Comparison of ENCODE assay signal across 10 cellular contexts in the genomic region with DNA sequence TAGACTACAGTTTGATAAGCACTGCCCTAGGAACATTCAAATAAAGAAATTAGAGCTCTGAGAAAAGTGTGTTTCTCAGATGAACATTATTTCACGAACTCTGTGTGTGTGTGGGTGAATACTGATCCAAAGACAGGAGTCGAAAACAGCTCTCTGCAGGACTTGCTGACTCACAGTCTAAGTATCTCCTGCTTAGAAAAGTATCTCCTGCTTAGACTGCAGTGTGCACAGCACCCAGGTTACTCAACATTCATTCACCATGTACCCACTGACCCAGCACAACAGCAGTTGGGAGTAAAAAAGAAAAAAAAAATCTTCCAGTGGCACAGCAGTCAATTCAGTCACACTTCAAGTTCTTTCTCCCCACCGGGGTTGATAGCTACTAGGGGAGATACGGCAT. TPM values are rescaled to one million over a fixed set of nuclear protein-coding genes. Genes with fewer than 3 reads are reported as not detected.
DNase-seq lines count a peak whose midpoint lies in the region; ATAC-seq and TF ChIP-seq lines count a peak whose summit lies in the region.
"Had no signal": no experiment of that assay in that cellular context is flagged by ENCODE, and none has a peak within 500 bp of the region (broad histone marks: within the 10 kb centered on the region; RNA-seq: fewer than 3 reads in every experiment).

No MANE protein-coding gene starts in this region.

- in situ Hi-C loops in astrocyte of the spinal cord (cut with HindIII; ENCODE audit: low sequenced_read_pairs), result no loop called here

- H3K36me3 ChIP-seq in iPS-15b (ENCODE audit: control insufficient read depth, insufficient read depth, low read length), result no peaks in the 10 kb centered on the region

- H3K9me3 ChIP-seq in iPS-15b (ENCODE audit: control insufficient read depth, insufficient read depth, low read length), result no peaks in the 10 kb centered on the region
- H3K9me3 ChIP-seq: heart left ventricle had no signal

- H3K9ac ChIP-seq in iPS-15b (ENCODE audit: low read depth, low read length), result peak overlapping the region; percentile 8

- H3K9me3 Mint-ChIP-seq in type B pancreatic cell, result no peaks in the 10 kb centered on the region
- H3K9me3 Mint-ChIP-seq: activated CD8-positive, alpha-beta T cell treated with anti-CD3 and anti-CD28 coated beads for 36 hours had no signal

- no peaks in the 10 kb centered on the region for H3K4me1 ChIP-seq in iPS-15b (ENCODE audit: control insufficient read depth, insufficient read depth, low read length)

- no peak for ATAC-seq in GM21825 (IDR thresholded peaks at IDR 0.05; ENCODE audit: unreplicated experiment)
- ATAC-seq: activated CD8-positive, alpha-beta T cell treated with anti-CD3 and anti-CD28 coated beads for 36 hours; heart left ventricle had no signal

- H3K27me3 Mint-ChIP-seq in type B pancreatic cell, result peaks cover 3% of the 10 kb centered on the region

- peaks cover 23% of the 10 kb centered on the region for H3K36me3 Mint-ChIP-seq in type B pancreatic cell

- no peaks in the 10 kb centered on the region for H3K27me3 ChIP-seq in iPS-15b (ENCODE audit: control insufficient read depth, insufficient read depth, low read length)
- H3K27me3 ChIP-seq: heart left ventricle had no signal

- no peak overlapping the region for H3K4me3 ChIP-seq in astrocyte of the spinal cord (ENCODE audit: low read depth, low read length)
- no peak overlapping the region for H3K4me3 ChIP-seq in iPS-15b (ENCODE audit: low read depth, low read length)
- H3K4me3 ChIP-seq: heart left ventricle had no signal

- H3K4me1 Mint-ChIP-seq in type B pancreatic cell (ENCODE audit: unreplicated experiment), result peaks cover 16% of the 10 kb centered on the region

- TF ChIP-seq CTCF in astrocyte of the spinal cord (IDR thresholded peaks at IDR 0.05; ENCODE audit: low read depth, low read length), result no peak
- no peak for TF ChIP-seq CTCF in type B pancreatic cell (conservative IDR thresholded peaks at IDR 0.05)

- H3K4me3 Mint-ChIP-seq in type B pancreatic cell, result no peak overlapping the region
- H3K4me3 Mint-ChIP-seq: activated CD8-positive, alpha-beta T cell treated with anti-CD3 and anti-CD28 coated beads for 36 hours had no signal

- DNase-seq in DMS53 (lab: John Stamatoyannopoulos, UW) (peak; percentile 27), DMS53 treated with DMSO at 0.1 percent for 48 hours (lab: John Stamatoyannopoulos, UW; ENCODE audit: unreplicated experiment) (no peak), astrocyte of the spinal cord (ENCODE audit: low read depth, low spot score) (peak; percentile 90), type B pancreatic cell (ENCODE audit: extremely low spot score, unreplicated experiment) (no peak), NCI-H524 (lab: John Stamatoyannopoulos, UW) (no peak)
- DNase-seq in activated CD4-positive, CD25-positive, alpha-beta regulatory T cell treated with anti-CD3 and anti-CD28 coated beads, Interleukin-2, amount 50 U/mL, for 72 hours, result no peak
- DNase-seq: activated CD8-positive, alpha-beta T cell treated with anti-CD3 and anti-CD28 coated beads for 36 hours; heart left ventricle had no signal

- H3K27ac Mint-ChIP-seq in type B pancreatic cell, result peak overlapping the region; percentile 34
- H3K27ac Mint-ChIP-seq: activated CD8-positive, alpha-beta T cell treated with anti-CD3 and anti-CD28 coated beads for 36 hours had no signal

RNA-seq across cellular contexts. Expression of a gene that starts 48.1 kb away (rescaled TPM):
- total RNA-seq in type B pancreatic cell (ENCODE audit: low replicate concordance), result 54.6 and 123 TPM in 2 replicates

Comparison
In these comparisons a context has a peak if more than half of its experiments do, and no peak if none do; other contexts are left out.
1. DNase-seq: peak in DMS53 (single experiment) and astrocyte of the spinal cord (single experiment); none in DMS53 treated with DMSO at 0.1 percent for 48 hours (single experiment), type B pancreatic cell (single experiment), activated CD4-positive, CD25-positive, alpha-beta regulatory T cell treated with anti-CD3 and anti-CD28 coated beads, Interleukin-2, amount 50 U/mL, for 72 hours (single experiment) and NCI-H524 (0 of 2).